ENCODE assay signal across 32 cellular contexts in the genomic region with DNA sequence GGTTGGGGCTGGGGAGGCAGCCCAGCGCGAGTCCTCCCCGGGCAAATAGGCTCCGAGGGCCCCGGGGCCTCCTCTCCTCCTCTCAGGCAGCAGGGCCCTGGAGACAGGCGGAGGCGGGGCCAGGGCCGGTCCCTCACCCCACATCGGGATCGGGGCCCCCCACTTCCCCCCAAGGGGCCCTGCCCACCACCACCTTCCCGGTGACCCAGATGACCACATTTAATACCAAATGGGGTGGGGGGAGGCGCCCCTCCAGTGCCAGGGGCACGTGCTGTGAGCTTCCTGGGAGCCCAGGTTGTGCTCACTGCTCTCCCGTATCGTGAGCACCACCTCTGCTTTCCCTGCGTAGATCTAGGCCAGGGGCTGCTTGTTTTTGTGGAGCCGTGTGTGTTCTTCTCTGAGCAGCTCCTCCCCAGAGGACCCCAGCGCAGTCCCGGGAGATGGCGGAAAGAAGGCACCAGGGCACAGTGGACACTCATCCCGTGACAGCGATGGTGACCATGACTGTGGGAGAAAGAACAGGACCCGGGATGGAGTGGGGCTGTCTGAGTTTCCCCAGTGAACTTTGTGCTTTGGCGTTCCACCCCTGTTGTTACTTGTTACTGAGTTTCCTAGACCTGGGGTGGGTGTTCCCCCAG. TPM values are rescaled to one million over a fixed set of nuclear protein-coding genes. Genes with fewer than 3 reads are reported as not detected.
"Had no signal": no experiment of that assay in that cellular context is flagged by ENCODE, and none has a peak within 500 bp of the region (broad histone marks: within the 10 kb centered on the region; RNA-seq: fewer than 3 reads in every experiment).

No MANE protein-coding gene starts in this region.

- H3K4me1 ChIP-seq: breast epithelium, Peyer's patch, SJSA1 had no signal

- H3K4me3 Mint-ChIP-seq: activated CD8-positive, alpha-beta T cell treated with anti-CD3 and anti-CD28 coated beads for 36 hours; activated naive CD8-positive, alpha-beta T cell treated with anti-CD3 and anti-CD28 coated beads for 36 hours; activated T-cell treated with anti-CD3 and anti-CD28 coated beads, Interleukin-2, amount 50 U/mL, for 72 hours; activated T-helper 17 cell treated with anti-CD3 and anti-CD28 coated beads, Interleukin-2, amount 50 U/mL, for 72 hours had no signal

- ATAC-seq: activated CD8-positive, alpha-beta T cell treated with anti-CD3 and anti-CD28 coated beads for 36 hours; activated T-cell treated with anti-CD3 and anti-CD28 coated beads, Interleukin-2, amount 50 U/mL, for 72 hours; activated T-helper 17 cell treated with anti-CD3 and anti-CD28 coated beads, Interleukin-2, amount 50 U/mL, for 72 hours; PC-3 had no signal

- H3K27me3 ChIP-seq: Peyer's patch, SJSA1 had no signal

- H3K36me3 Mint-ChIP-seq: activated naive CD8-positive, alpha-beta T cell treated with anti-CD3 and anti-CD28 coated beads for 36 hours had no signal

- H3K9me3 ChIP-seq: breast epithelium, Peyer's patch, SJSA1 had no signal

- DNase-seq: activated CD4-positive, alpha-beta T cell treated with anti-CD3 and anti-CD28 coated beads, Interleukin-2, amount 10 ng/mL, durations not matched to agents 24 days and 14 days; activated CD4-positive, alpha-beta T cell treated with anti-CD3 and anti-CD28 coated beads, Interleukin-2, amount 50 U/mL, for 4 hours; activated CD8-positive, alpha-beta T cell treated with anti-CD3 and anti-CD28 coated beads for 36 hours; activated effector memory CD4-positive, alpha-beta T cell treated with anti-CD3 and anti-CD28 coated beads, Interleukin-2, amount 50 U/mL, for 16 hours; activated naive CD4-positive, alpha-beta T cell; activated naive CD4-positive, alpha-beta T cell treated with anti-CD3 and anti-CD28 coated beads, Interleukin-2, amount 50 U/mL, for 16 hours; activated naive CD8-positive, alpha-beta T cell treated with anti-CD3 and anti-CD28 coated beads for 36 hours; activated T-cell treated with anti-CD3 and anti-CD28 coated beads, Interleukin-2, amount 50 U/mL, for 1 hour; activated T-cell treated with anti-CD3 and anti-CD28 coated beads, Interleukin-2, amount 50 U/mL, for 72 hours; amniotic stem cell; MM.1S; MV-4-11; NCI-H1092; NCI-H1436 treated with DMSO at 0.1 percent for 48 hours; NCI-H1694 treated with DMSO at 0.1 percent for 48 hours; NCI-H2029; NCI-H345; NCI-H524 treated with DMSO at 0.1 percent for 48 hours; NCI-H748 treated with DMSO at 0.1 percent for 48 hours; NK-92 treated with Interleukin-12 subunit alpha and Interleukin-12 subunit beta, amount 100 ng/mL, for 24 hours; PC-3; Peyer's patch; RPMI8226; SHP77 treated with DMSO at 0.1 percent for 48 hours had no signal

- FAIRE-seq: TTC549 had no signal

- H3K4me1 Mint-ChIP-seq: activated CD4-positive, alpha-beta T cell treated with anti-CD3 and anti-CD28 coated beads, Interleukin-2, amount 10 ng/mL, durations not matched to agents 24 days and 14 days; activated naive CD8-positive, alpha-beta T cell treated with anti-CD3 and anti-CD28 coated beads for 36 hours; activated T-helper 17 cell treated with anti-CD3 and anti-CD28 coated beads, Interleukin-2, amount 50 U/mL, for 72 hours had no signal

- H3K27me3 Mint-ChIP-seq: activated CD4-positive, alpha-beta T cell treated with anti-CD3 and anti-CD28 coated beads, Interleukin-2, amount 10 ng/mL, durations not matched to agents 24 days and 14 days; activated CD8-positive, alpha-beta T cell treated with anti-CD3 and anti-CD28 coated beads for 36 hours; activated naive CD8-positive, alpha-beta T cell treated with anti-CD3 and anti-CD28 coated beads for 36 hours; activated T-helper 17 cell treated with anti-CD3 and anti-CD28 coated beads, Interleukin-2, amount 50 U/mL, for 72 hours had no signal

- H3K9me3 Mint-ChIP-seq: activated CD4-positive, alpha-beta T cell treated with anti-CD3 and anti-CD28 coated beads, Interleukin-2, amount 10 ng/mL, durations not matched to agents 24 days and 14 days; activated CD8-positive, alpha-beta T cell treated with anti-CD3 and anti-CD28 coated beads for 36 hours; activated naive CD8-positive, alpha-beta T cell treated with anti-CD3 and anti-CD28 coated beads for 36 hours; activated T-cell treated with anti-CD3 and anti-CD28 coated beads, Interleukin-2, amount 50 U/mL, for 72 hours; activated T-helper 17 cell treated with anti-CD3 and anti-CD28 coated beads, Interleukin-2, amount 50 U/mL, for 72 hours; T-helper 2 cell treated with Interferon-gamma antibody and Interleukin-4, amounts not matched to agents 5 μg/mL and 100 μg/mL, for 36 hours had no signal

- H3K27ac Mint-ChIP-seq: activated CD4-positive, alpha-beta T cell treated with anti-CD3 and anti-CD28 coated beads, Interleukin-2, amount 10 ng/mL, durations not matched to agents 24 days and 14 days; activated CD8-positive, alpha-beta T cell treated with anti-CD3 and anti-CD28 coated beads for 36 hours; activated naive CD8-positive, alpha-beta T cell treated with anti-CD3 and anti-CD28 coated beads for 36 hours; activated T-cell treated with anti-CD3 and anti-CD28 coated beads, Interleukin-2, amount 50 U/mL, for 72 hours; activated T-helper 17 cell treated with anti-CD3 and anti-CD28 coated beads, Interleukin-2, amount 50 U/mL, for 72 hours; T-helper 2 cell treated with Interferon-gamma antibody and Interleukin-4, amounts not matched to agents 5 μg/mL and 100 μg/mL, for 36 hours had no signal

- H3K27ac ChIP-seq: breast epithelium, KMS-11, Peyer's patch, SJSA1 had no signal

- H3K36me3 ChIP-seq: breast epithelium, Peyer's patch, SJSA1 had no signal

- H3K4me3 ChIP-seq: breast epithelium, Peyer's patch, SJSA1 had no signal

- H3K9ac ChIP-seq: KMS-11 had no signal

RNA-seq across cellular contexts. Expression of a gene that starts 2.1 kb away (rescaled TPM):
- total RNA-seq: LHCN-M2, PC-3, SJSA1 had no signal

RNA-seq across cellular contexts. Expression of a gene that starts 18.1 kb away (rescaled TPM):
- total RNA-seq: LHCN-M2, NCI-H460, PC-3, SJSA1 had no signal
